Comparison of ENCODE assay signal across 1 cellular context in the genomic region with DNA sequence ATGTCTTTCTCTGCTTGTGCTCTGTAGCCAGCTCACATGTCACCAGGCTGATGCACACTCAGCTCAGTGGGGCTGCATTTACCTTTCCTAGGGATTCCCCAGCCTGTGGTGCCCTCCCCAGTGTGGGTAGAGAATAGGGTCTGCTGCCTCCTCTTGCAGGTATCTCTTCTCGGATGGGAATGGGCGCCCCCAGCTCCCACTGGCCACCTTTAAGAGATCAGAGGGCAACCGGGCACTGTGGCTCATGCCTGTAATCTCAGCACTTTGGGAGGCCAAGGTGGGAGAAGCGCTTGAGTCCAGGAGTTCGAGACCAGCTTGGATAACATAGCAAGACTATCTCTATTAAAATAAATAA.
TF ChIP-seq lines count a peak whose summit lies in the region.

No MANE protein-coding gene starts in this region.

TF ChIP-seq in HepG2, 621 proteins besides CTCF, POLR2A, EP300 and RAD21:
- TF ChIP-seq AGO1 (IDR thresholded peaks at IDR 0.05; ENCODE audit: low read depth, low read length, poor library complexity, severe bottlenecking) (peak; percentile 2), FOXM1 (CRISPR knock-in tag; IDR thresholded peaks at IDR 0.05) (no peak), ZNF350 (CRISPR knock-in tag; IDR thresholded peaks at IDR 0.05; ENCODE audit: borderline replicate concordance, low read depth) (no peak; the same call in 1 of the 2 replicates), RBAK (CRISPR knock-in tag; IDR thresholded peaks at IDR 0.05) (no peak), ZNF383 (CRISPR knock-in tag; IDR thresholded peaks at IDR 0.05; ENCODE audit: borderline replicate concordance) (no peak), ZNF792 (CRISPR knock-in tag; IDR thresholded peaks at IDR 0.05) (no peak)
